Comparison of ENCODE assay signal across 9 cellular contexts in genomic region chr2:101330253-101330921, GRCh38. TPM values are rescaled to one million over a fixed set of nuclear protein-coding genes. Genes with fewer than 3 reads are reported as not detected.
DNase-seq lines count a peak whose midpoint lies in the region; ATAC-seq and TF ChIP-seq lines count a peak whose summit lies in the region.
"Had no signal": no experiment of that assay in that cellular context is flagged by ENCODE, and none has a peak within 500 bp of the region (broad histone marks: within the 10 kb centered on the region; RNA-seq: fewer than 3 reads in every experiment).

No MANE protein-coding gene starts in this region.

- H2BK120ac ChIP-seq in mesenchymal stem cell (ENCODE audit: low read depth, low read length): no peak overlapping the region

- H2BK5ac ChIP-seq in mesenchymal stem cell (ENCODE audit: low read depth, low read length, poor library complexity, severe bottlenecking): no peak overlapping the region

- H3K36me3 ChIP-seq in mesenchymal stem cell (ENCODE audit: control insufficient read depth in 1 of 2, insufficient read depth in 2 of 2, low read depth in 1 of 2, low read length in 2 of 2) (no peaks in the 10 kb centered on the region), tibial nerve (no peaks in the 10 kb centered on the region)

- DNase-seq in UCSD-AML1 (lab: John Stamatoyannopoulos, UW; ENCODE audit: unreplicated experiment) (peak; percentile 64), mesenchymal stem cell (peak; percentile 15), tibial nerve (ENCODE audit: low spot score in 2 of 2) (peak in 1 of 2 donors; percentile 31), DMS53 (lab: John Stamatoyannopoulos, UW) (no peak)
- peak; percentile 28 for DNase-seq in central memory CD4-positive, alpha-beta T cell
- DNase-seq: effector CD4-positive, alpha-beta T cell; NCI-H774 had no signal

- H3K18ac ChIP-seq in mesenchymal stem cell (ENCODE audit: low read depth in 1 of 2, low read length in 2 of 2): peak overlapping the region; percentile 42 to 75

- H3K4me1 ChIP-seq in mesenchymal stem cell (ENCODE audit: control insufficient read depth, insufficient read depth, low read depth, low read length) (peaks cover 2% of the 10 kb centered on the region), tibial nerve (peaks cover 0 to 34% (median 16%) of the 10 kb centered on the region in 4 donors)

- no peak overlapping the region for H3K4me3 ChIP-seq in mesenchymal stem cell (ENCODE audit: insufficient read depth in 1 of 2, low read depth in 1 of 2, low read length in 2 of 2)
- H3K4me3 ChIP-seq in tibial nerve: no peak overlapping the region

- no peak for ATAC-seq in HG03039 (IDR thresholded peaks at IDR 0.05; ENCODE audit: unreplicated experiment)
- no peak for ATAC-seq in GM19328 (IDR thresholded peaks at IDR 0.05; ENCODE audit: unreplicated experiment)

- TF ChIP-seq POLR2A in tibial nerve (IDR thresholded peaks at IDR 0.05): no peak

- H3K14ac ChIP-seq in mesenchymal stem cell (ENCODE audit: low read length in 2 of 2): no peak overlapping the region

- peaks cover 12% of the 10 kb centered on the region for H3K9me3 ChIP-seq in mesenchymal stem cell (ENCODE audit: control insufficient read depth, low read length)
- H3K9me3 ChIP-seq in tibial nerve: no peaks in the 10 kb centered on the region

- peak overlapping the region; percentile 95 for H2AFZ ChIP-seq in mesenchymal stem cell (ENCODE audit: low read depth, low read length)

- H3K23ac ChIP-seq in mesenchymal stem cell (ENCODE audit: low read length in 2 of 2): no peak overlapping the region

- H2BK12ac ChIP-seq in mesenchymal stem cell (ENCODE audit: low read length in 2 of 2): no peak overlapping the region

- H2AK5ac ChIP-seq in mesenchymal stem cell (ENCODE audit: low read length, severe bottlenecking): no peak overlapping the region

- TF ChIP-seq CTCF in tibial nerve (IDR thresholded peaks at IDR 0.05): no peak

- H3K79me1 ChIP-seq in mesenchymal stem cell (replicated peaks; ENCODE audit: low read length, poor library complexity, severe bottlenecking): no peaks in the 10 kb centered on the region

- peak overlapping the region; percentile 59 for H4K8ac ChIP-seq in mesenchymal stem cell (ENCODE audit: low read length)

- peak overlapping the region; percentile 54 for H2BK15ac ChIP-seq in mesenchymal stem cell (ENCODE audit: low read depth, poor library complexity, severe bottlenecking)

- no peak overlapping the region for H3K4me2 ChIP-seq in mesenchymal stem cell (ENCODE audit: low read length, poor library complexity, severe bottlenecking)

- no peak overlapping the region for H3K4ac ChIP-seq in mesenchymal stem cell (ENCODE audit: low read depth in 1 of 2, low read length in 2 of 2)

- H3K27ac ChIP-seq in mesenchymal stem cell (ENCODE audit: low read length, poor library complexity, severe bottlenecking): no peak overlapping the region
- H3K27ac ChIP-seq in tibial nerve: peak overlapping the region in 2 of 4 donors; percentile 66 to 81

- WGBS in mesenchymal stem cell: 50% methylated on average over 11 of the region's 12 CpGs
- 30 to 32% methylated on average over 11 to 12 of the region's 12 CpGs for WGBS in tibial nerve, 2 donors

- peak overlapping the region; percentile 11 for H4K91ac ChIP-seq in mesenchymal stem cell (ENCODE audit: low read length)

- H3K27me3 ChIP-seq in mesenchymal stem cell (ENCODE audit: control insufficient read depth in 1 of 2, insufficient read depth in 1 of 2, low read length in 2 of 2): no peaks in the 10 kb centered on the region
- no peaks in the 10 kb centered on the region for H3K27me3 ChIP-seq in tibial nerve

- TF ChIP-seq EP300 in tibial nerve (IDR thresholded peaks at IDR 0.05): peak; percentile 29 to 54

- no peak overlapping the region for H3K9ac ChIP-seq in mesenchymal stem cell (ENCODE audit: low read length)

RNA-seq across cellular contexts. Expression of gene RNF149, which starts 21.9 kb away (rescaled TPM):
- 26.5 TPM for polyA plus RNA-seq in mesenchymal stem cell (2013, experiment 1 of 2)
- 28.5 TPM for polyA plus RNA-seq in mesenchymal stem cell (2013, experiment 2 of 2)
- 100 to 1,000 TPM in 1 of 4 donors, 10 to 100 TPM in 3; 61.0 to 108 (median 67.3) TPM for total RNA-seq in tibial nerve

RNA-seq across cellular contexts. Expression of gene CREG2, which starts 56.9 kb away (rescaled TPM):
- not detected for polyA plus RNA-seq in mesenchymal stem cell (2013, experiment 1 of 2)
- polyA plus RNA-seq in mesenchymal stem cell (2013, experiment 2 of 2): not detected
- not detected for total RNA-seq in tibial nerve
